Comparison of ENCODE assay signal across 28 cellular contexts in genomic region chrX:149511081-149511480, GRCh38. TPM values are rescaled to one million over a fixed set of nuclear protein-coding genes. Genes with fewer than 3 reads are reported as not detected.
DNase-seq lines count a peak whose midpoint lies in the region; ATAC-seq and TF ChIP-seq lines count a peak whose summit lies in the region.
"Had no signal": no experiment of that assay in that cellular context is flagged by ENCODE, and none has a peak within 500 bp of the region (broad histone marks: within the 10 kb centered on the region; RNA-seq: fewer than 3 reads in every experiment).

No MANE protein-coding gene starts in this region.

- POLR2A ChIA-PET in Caco-2 (lab: Charles Lee) = no interaction called here

- peaks cover 10% of the 10 kb centered on the region for H3K4me1 Mint-ChIP-seq in Caco-2 (ENCODE audit: low read depth, unreplicated experiment)
- peaks cover 28 to 37% of the 10 kb centered on the region in 2 donors for H3K4me1 Mint-ChIP-seq in natural killer cell treated with Interleukin-12 subunit alpha and Interleukin-12 subunit beta and Interleukin-15 and Interleukin-18, amount 100 ng/mL, for 72 hours (ENCODE audit: low read depth in 2 of 2)

- H3K4me3 Mint-ChIP-seq in Caco-2 (ENCODE audit: unreplicated experiment) = peak overlapping the region; percentile 24
- H3K4me3 Mint-ChIP-seq in natural killer cell treated with Interleukin-12 subunit alpha and Interleukin-12 subunit beta and Interleukin-15 and Interleukin-18, amount 100 ng/mL, for 72 hours = no peak overlapping the region
- H3K4me3 Mint-ChIP-seq: activated T-cell treated with anti-CD3 and anti-CD28 coated beads, Interleukin-2, amount 50 U/mL, for 72 hours; GM23338; natural killer cell had no signal

- H3K27me3 ChIP-seq in Caco-2 (replicated peaks; ENCODE audit: control insufficient read depth, insufficient read depth, low read length) (no peaks in the 10 kb centered on the region), osteoblast (ENCODE audit: insufficient read depth, low read length) (peaks cover 20% of the 10 kb centered on the region)
- H3K27me3 ChIP-seq: BLaER1, upper lobe of left lung had no signal

- H3K27ac Mint-ChIP-seq in Caco-2 (ENCODE audit: unreplicated experiment) = peak overlapping the region; percentile 92
- H3K27ac Mint-ChIP-seq in natural killer cell treated with Interleukin-12 subunit alpha and Interleukin-12 subunit beta and Interleukin-15 and Interleukin-18, amount 100 ng/mL, for 72 hours = no peak overlapping the region
- H3K27ac Mint-ChIP-seq: activated T-cell treated with anti-CD3 and anti-CD28 coated beads, Interleukin-2, amount 50 U/mL, for 72 hours; GM23338 had no signal

- H3K36me3 ChIP-seq in Caco-2 (ENCODE audit: control insufficient read depth, insufficient read depth, low read length) = no peaks in the 10 kb centered on the region
- no peaks in the 10 kb centered on the region for H3K36me3 ChIP-seq in osteoblast (ENCODE audit: insufficient read depth, low read length)
- H3K36me3 ChIP-seq: BLaER1, pancreas, upper lobe of left lung had no signal

- no peaks in the 10 kb centered on the region for H3K9me3 Mint-ChIP-seq in Caco-2 (ENCODE audit: unreplicated experiment)
- H3K9me3 Mint-ChIP-seq in natural killer cell treated with Interleukin-12 subunit alpha and Interleukin-12 subunit beta and Interleukin-15 and Interleukin-18, amount 100 ng/mL, for 72 hours = no peaks in the 10 kb centered on the region
- H3K9me3 Mint-ChIP-seq: activated T-cell treated with anti-CD3 and anti-CD28 coated beads, Interleukin-2, amount 50 U/mL, for 72 hours; GM23338; natural killer cell had no signal

- no peak overlapping the region for H3K27ac ChIP-seq in osteoblast (ENCODE audit: low read depth, low read length)
- H3K27ac ChIP-seq: BLaER1, pancreas, upper lobe of left lung had no signal

- H2AFZ ChIP-seq in osteoblast (ENCODE audit: low read length) = no peak overlapping the region
- H2AFZ ChIP-seq: GM23338 had no signal

- DNase-seq in Caco-2 = peak; percentile 37 to 46
- peak; percentile 38 for DNase-seq in LoVo (ENCODE audit: low spot score)
- peak; percentile 82 for DNase-seq in epithelial cell of esophagus (ENCODE audit: low read depth)
- peak; percentile 24 for DNase-seq in left kidney (ENCODE audit: low read depth, low spot score)
- DNase-seq in osteoblast (ENCODE audit: insufficient read length, low spot score, missing footprints) = no peak
- DNase-seq in stimulated activated naive CD4-positive, alpha-beta T cell treated with Interleukin-2 at 50 U/mL for 16 hours (lab: John Stamatoyannopoulos, UW) = no peak
- no peak for DNase-seq in natural killer cell treated with Interleukin-12 subunit alpha and Interleukin-12 subunit beta and Interleukin-15 and Interleukin-18, amount 100 ng/mL, for 72 hours (ENCODE audit: low spot score)
- DNase-seq in NCI-H82 (lab: John Stamatoyannopoulos, UW) = no peak
- DNase-seq: activated CD4-positive, alpha-beta T cell treated with anti-CD3 and anti-CD28 coated beads for 1 hour; activated naive CD4-positive, alpha-beta T cell treated with anti-CD3 and anti-CD28 coated beads, Interleukin-2, amount 50 U/mL, for 16 hours; activated T-cell treated with anti-CD3 and anti-CD28 coated beads, Interleukin-2, amount 50 U/mL, for 72 hours; aorta; EL; left colon; midbrain; natural killer cell; NCI-H1417; NCI-H2107; NCI-H510A treated with DMSO at 0.1 percent for 48 hours; pancreas; right cardiac atrium; upper lobe of left lung had no signal

- no peaks in the 10 kb centered on the region for H4K20me1 ChIP-seq in osteoblast (ENCODE audit: insufficient read depth, low read length)
- H4K20me1 ChIP-seq: BLaER1 had no signal

- TF ChIP-seq CTCF in Caco-2 (IDR thresholded peaks at IDR 0.05; ENCODE audit: insufficient read depth in 1 of 2, low read depth in 1 of 2, low read length in 1 of 2, severe bottlenecking in 1 of 2, unreplicated experiment in 1 of 2) (no peak), epithelial cell of esophagus (IDR thresholded peaks at IDR 0.05; ENCODE audit: insufficient read depth, low read depth, low read length, missing control alignments) (no peak), osteoblast (IDR thresholded peaks at IDR 0.05; ENCODE audit: extremely low read depth, low read depth, low read length) (no peak)

- no peak overlapping the region for H3K4me2 ChIP-seq in osteoblast (ENCODE audit: insufficient read depth, low read length)
- H3K4me2 ChIP-seq: BLaER1, GM23338 had no signal

- H3K4me1 ChIP-seq in Caco-2 (peaks cover 26% of the 10 kb centered on the region), osteoblast (ENCODE audit: insufficient read depth, low read length) (peaks cover 3% of the 10 kb centered on the region)
- H3K4me1 ChIP-seq: upper lobe of left lung had no signal

- ATAC-seq in natural killer cell treated with Interleukin-12 subunit alpha and Interleukin-12 subunit beta and Interleukin-15 and Interleukin-18, amount 100 ng/mL, for 72 hours = no peak
- ATAC-seq: activated T-cell treated with anti-CD3 and anti-CD28 coated beads, Interleukin-2, amount 50 U/mL, for 72 hours; left colon; natural killer cell; pancreas; right cardiac atrium; Right ventricle myocardium inferior had no signal

- no peaks in the 10 kb centered on the region for H3K27me3 Mint-ChIP-seq in Caco-2 (ENCODE audit: insufficient read depth, unreplicated experiment)
- H3K27me3 Mint-ChIP-seq in natural killer cell treated with Interleukin-12 subunit alpha and Interleukin-12 subunit beta and Interleukin-15 and Interleukin-18, amount 100 ng/mL, for 72 hours = peaks cover 0 to 3% of the 10 kb centered on the region in 2 donors

- CTCF ChIA-PET in Caco-2 (lab: Charles Lee) = interaction anchor here (0.6 to 2.6 kb wide), 2 partner anchors 29 to 1618 kb away, joined by 3 to 36 read pairs; partner anchors contain the start of gene EOLA1

- H3K79me2 ChIP-seq in osteoblast (ENCODE audit: insufficient read depth, low read length) = no peaks in the 10 kb centered on the region

- no peaks in the 10 kb centered on the region for H3K36me3 Mint-ChIP-seq in Caco-2 (ENCODE audit: insufficient read depth, unreplicated experiment)
- H3K36me3 Mint-ChIP-seq in natural killer cell treated with Interleukin-12 subunit alpha and Interleukin-12 subunit beta and Interleukin-15 and Interleukin-18, amount 100 ng/mL, for 72 hours = no peaks in the 10 kb centered on the region
- H3K36me3 Mint-ChIP-seq: natural killer cell had no signal

- intact Hi-C loops in Caco-2 (cut with micrococcal nuclease; ENCODE audit: unreplicated experiment) = loop anchor here (1.0 kb wide), 2 partner anchors 16 to 28 kb away; no protein-coding TSS in a partner anchor

- H3K9me3 ChIP-seq in Caco-2 (no peaks in the 10 kb centered on the region), osteoblast (ENCODE audit: low read depth, low read length) (no peaks in the 10 kb centered on the region)
- H3K9me3 ChIP-seq: BLaER1, pancreas, upper lobe of left lung had no signal

- BruUV-seq in Caco-2 (replicated peaks; lab: Mats Ljungman, UMichigan) = no TSS peak

- H3K4me3 ChIP-seq in Caco-2 (ENCODE audit: low read depth, low read length) = no peak overlapping the region
- no peak overlapping the region for H3K4me3 ChIP-seq in epithelial cell of esophagus (ENCODE audit: low read length)
- H3K4me3 ChIP-seq in osteoblast (ENCODE audit: insufficient read depth, low read length) = no peak overlapping the region
- H3K4me3 ChIP-seq: BLaER1, GM23338, pancreas, upper lobe of left lung had no signal

RNA-seq across cellular contexts. Expression of gene IDS, which starts 6.0 kb away (rescaled TPM):
- total RNA-seq in Caco-2 (2022) (35.1 and 37.8 TPM in 2 replicates), osteoblast (48.9 and 50.4 TPM in 2 replicates)
- total RNA-seq in natural killer cell treated with Interleukin-12 subunit alpha and Interleukin-12 subunit beta and Interleukin-15 and Interleukin-18, amount 100 ng/mL, for 72 hours = 100 to 1,000 TPM in 1 of 2 donors, 10 to 100 TPM in 1; 96.0 to 129 TPM

RNA-seq across cellular contexts. Expression of gene EOLA1, which starts 29.7 kb away (rescaled TPM):
- total RNA-seq in Caco-2 (2022) = 7.1 and 10.2 TPM in 2 replicates
- 12.1 and 13.0 TPM in 2 replicates for total RNA-seq in osteoblast
- 10 to 100 TPM; 32.1 to 35.0 TPM for total RNA-seq in natural killer cell treated with Interleukin-12 subunit alpha and Interleukin-12 subunit beta and Interleukin-15 and Interleukin-18, amount 100 ng/mL, for 72 hours

RNA-seq across cellular contexts. Expression of gene HSFX3, which starts 38.6 kb away (rescaled TPM):
- total RNA-seq in Caco-2 (2022) (not detected in 2 replicates), osteoblast (not detected in 2 replicates)
- total RNA-seq in natural killer cell treated with Interleukin-12 subunit alpha and Interleukin-12 subunit beta and Interleukin-15 and Interleukin-18, amount 100 ng/mL, for 72 hours = not detected
- total RNA-seq: activated CD8-positive, alpha-beta memory T cell treated with anti-CD3 and anti-CD28 coated beads for 36 hours; activated T-cell treated with anti-CD3 and anti-CD28 coated beads, Interleukin-2, amount 50 U/mL, for 72 hours; aorta; chondrocyte; glomerular endothelial cell; GM23338; left colon; natural killer cell; pancreas; right cardiac atrium; Right ventricle myocardium inferior; upper lobe of left lung had no signal

Comparison
In these comparisons a context has a peak if more than half of its experiments do, and no peak if none do; other contexts are left out.
1. DNase-seq: peak in Caco-2 (2 of 2), LoVo (single experiment), epithelial cell of esophagus (single experiment) and left kidney (single experiment); none in osteoblast (single experiment), stimulated activated naive CD4-positive, alpha-beta T cell treated with Interleukin-2 at 50 U/mL for 16 hours (single experiment), natural killer cell treated with Interleukin-12 subunit alpha and Interleukin-12 subunit beta and Interleukin-15 and Interleukin-18, amount 100 ng/mL, for 72 hours (single experiment) and NCI-H82 (single experiment).